Comparison of ENCODE assay signal across 21 cellular contexts in the genomic region with DNA sequence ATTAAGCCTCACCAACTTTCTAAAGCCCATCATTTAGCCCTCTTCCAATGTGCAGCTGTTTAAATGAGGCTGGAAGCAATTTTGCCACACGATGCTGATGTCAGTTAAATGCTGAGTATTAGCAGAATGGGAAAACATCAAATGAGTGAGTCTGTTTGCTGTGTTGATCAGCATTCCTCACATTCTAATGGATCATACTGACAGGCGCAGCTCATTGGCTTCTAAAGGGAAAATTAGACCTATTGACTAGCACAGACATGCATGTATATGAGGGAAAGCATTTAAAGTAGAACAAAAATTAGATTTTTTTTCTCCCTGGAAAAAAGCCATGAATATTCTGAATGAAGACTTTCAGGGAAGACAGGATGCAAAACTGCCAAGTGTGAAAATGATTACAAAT.
"Had no signal": no experiment of that assay in that cellular context is flagged by ENCODE, and none has a peak within 500 bp of the region (broad histone marks: within the 10 kb centered on the region; RNA-seq: fewer than 3 reads in every experiment).

No MANE protein-coding gene starts in this region.

- DNase-seq: activated CD4-positive, alpha-beta T cell treated with anti-CD3 and anti-CD28 coated beads for 48 hours; activated CD4-positive, alpha-beta T cell treated with anti-CD3 and anti-CD28 coated beads, Interleukin-2, amount 50 U/mL, for 48 hours; activated CD8-positive, alpha-beta memory T cell treated with anti-CD3 and anti-CD28 coated beads for 24 hours; activated effector memory CD4-positive, alpha-beta T cell treated with Interleukin-2 at 50 U/mL for 16 hours; activated naive CD4-positive, alpha-beta T cell treated with Interleukin-2 at 50 U/mL for 16 hours; brain microvascular endothelial cell; esophagus squamous epithelium; glutamatergic neuron; kidney; midbrain; naive thymus-derived CD4-positive, alpha-beta T cell; stimulated activated CD4-positive, alpha-beta T cell treated with anti-CD3 and anti-CD28 coated beads, Interleukin-12 subunit alpha, Interleukin-12 subunit beta, amount 100 ng/mL, for 4 hours; stimulated activated CD4-positive, alpha-beta T cell treated with anti-CD3 and anti-CD28 coated beads, Interleukin-4, amount 100 ng/mL, for 1 hour; T-cell; trophoblast cell had no signal

- H3K9me3 ChIP-seq: esophagus squamous epithelium, neutrophil, thoracic aorta, vagina had no signal

- H3K4me3 ChIP-seq: esophagus squamous epithelium, skin epidermis, thoracic aorta, vagina had no signal

- H3K27ac ChIP-seq: brain microvascular endothelial cell, esophagus squamous epithelium, neutrophil, skin epidermis, thoracic aorta, vagina, VCaP had no signal

- H3K27me3 ChIP-seq: brain microvascular endothelial cell, esophagus squamous epithelium, neutrophil, vagina had no signal

- H3K4me1 ChIP-seq: esophagus squamous epithelium, vagina had no signal

- H3K36me3 ChIP-seq: brain microvascular endothelial cell, esophagus squamous epithelium, neutrophil, thoracic aorta, vagina had no signal

- ATAC-seq: naive thymus-derived CD4-positive, alpha-beta T cell; sciatic nerve; T-cell had no signal
